13 cellular contexts compared by ENCODE assay signal in genomic region chr10:48214701-48215100, GRCh38. TPM values are rescaled to one million over a fixed set of nuclear protein-coding genes. Genes with fewer than 3 reads are reported as not detected.
DNase-seq lines count a peak whose midpoint lies in the region; ATAC-seq lines count a peak whose summit lies in the region.
"Had no signal": no experiment of that assay in that cellular context is flagged by ENCODE, and none has a peak within 500 bp of the region (broad histone marks: within the 10 kb centered on the region; RNA-seq: fewer than 3 reads in every experiment).

No MANE protein-coding gene starts in this region.

- no peaks in the 10 kb centered on the region for H3K4me1 Mint-ChIP-seq in stimulated activated naive CD8-positive, alpha-beta T cell treated with anti-CD3 and anti-CD28 coated beads, Interleukin-15, amount 100 ng/mL, for 72 hours
- H3K4me1 Mint-ChIP-seq: CD4-positive, alpha-beta memory T cell had no signal

- ATAC-seq in stimulated activated naive CD8-positive, alpha-beta T cell treated with anti-CD3 and anti-CD28 coated beads, Interleukin-15, amount 100 ng/mL, for 72 hours = no peak

- DNase-seq in NCI-H82 (lab: John Stamatoyannopoulos, UW) (peak; percentile 20), NCI-H82 treated with DMSO at 0.1 percent for 48 hours (lab: John Stamatoyannopoulos, UW; ENCODE audit: unreplicated experiment) (no peak), medulla oblongata (ENCODE audit: extremely low spot score) (peak; percentile 20), renal cortical epithelial cell (ENCODE audit: low read depth) (peak; percentile 63), T-helper 2 cell (no peak)
- no peak for DNase-seq in stimulated activated naive CD8-positive, alpha-beta T cell treated with anti-CD3 and anti-CD28 coated beads, Interleukin-15, amount 100 ng/mL, for 72 hours
- DNase-seq: C1 segment of cervical spinal cord; CD4-positive, alpha-beta memory T cell; DMS79 treated with DMSO at 0.1 percent for 48 hours; GF-D8; GM23248 had no signal

- H3K27ac Mint-ChIP-seq in stimulated activated naive CD8-positive, alpha-beta T cell treated with anti-CD3 and anti-CD28 coated beads, Interleukin-15, amount 100 ng/mL, for 72 hours = no peak overlapping the region
- H3K27ac Mint-ChIP-seq: CD4-positive, alpha-beta memory T cell had no signal

- H3K4me3 Mint-ChIP-seq in stimulated activated naive CD8-positive, alpha-beta T cell treated with anti-CD3 and anti-CD28 coated beads, Interleukin-15, amount 100 ng/mL, for 72 hours = no peak overlapping the region
- H3K4me3 Mint-ChIP-seq: CD4-positive, alpha-beta memory T cell had no signal

- peaks cover 17% of the 10 kb centered on the region for H3K27me3 Mint-ChIP-seq in stimulated activated naive CD8-positive, alpha-beta T cell treated with anti-CD3 and anti-CD28 coated beads, Interleukin-15, amount 100 ng/mL, for 72 hours

- peaks cover 0 to 7% of the 10 kb centered on the region in 2 donors for H3K9me3 Mint-ChIP-seq in stimulated activated naive CD8-positive, alpha-beta T cell treated with anti-CD3 and anti-CD28 coated beads, Interleukin-15, amount 100 ng/mL, for 72 hours

RNA-seq across cellular contexts. Expression of gene FRMPD2, which starts 59.8 kb away (rescaled TPM):
- total RNA-seq in renal cortical epithelial cell = 0.35 and 1.9 TPM in 2 replicates
- total RNA-seq: CD4-positive, alpha-beta memory T cell; Daoy; GM23248; H7 had no signal

Comparison
In these comparisons a context has a peak if more than half of its experiments do, and no peak if none do; other contexts are left out.
1. DNase-seq: peak in NCI-H82 (single experiment), medulla oblongata (single experiment) and renal cortical epithelial cell (single experiment); none in NCI-H82 treated with DMSO at 0.1 percent for 48 hours (single experiment), stimulated activated naive CD8-positive, alpha-beta T cell treated with anti-CD3 and anti-CD28 coated beads, Interleukin-15, amount 100 ng/mL, for 72 hours (0 of 2) and T-helper 2 cell (0 of 5).